In genomic region chr2:131151398-131151797, GRCh38 we compare ENCODE assay signal across 2 cellular contexts.
A peak's percentile ranks its signal among the peaks of the same experiment; 100 is the strongest.
TF ChIP-seq lines count a peak whose summit lies in the region.

No MANE protein-coding gene starts in this region.

TF ChIP-seq in HepG2, 621 proteins besides CTCF, POLR2A, EP300 and RAD21:
- TF ChIP-seq POLR2AphosphoS2 (IDR thresholded peaks at IDR 0.05; ENCODE audit: low read depth, low read length) (peak; percentile 30; the same call in 1 of the 2 replicates), MLXIP (CRISPR knock-in tag; IDR thresholded peaks at IDR 0.05; ENCODE audit: borderline replicate concordance) (no peak), AGO2 (optimal IDR thresholded peaks at IDR 0.05; ENCODE audit: low read depth, low read length) (peak; percentile 82), KDM2A (CRISPR knock-in tag; IDR thresholded peaks at IDR 0.05; ENCODE audit: borderline replicate concordance, low read depth) (peak; percentile 14; the same call in 1 of the 2 replicates), RBM22 (optimal IDR thresholded peaks at IDR 0.05; ENCODE audit: low read length) (peak; percentile 85)

TF ChIP-seq in GM12878, 131 proteins besides CTCF, POLR2A, EP300 and RAD21:
- TF ChIP-seq CEBPZ (IDR thresholded peaks at IDR 0.05; ENCODE audit: low read depth, low read length) (no peak), TAF1 (IDR thresholded peaks at IDR 0.05; ENCODE audit: borderline replicate concordance, low read depth, low read length) (no peak)
